In genomic region chr1:171113377-171113776, GRCh38 we compare ENCODE assay signal across 19 cellular contexts. TPM values are rescaled to one million over a fixed set of nuclear protein-coding genes. Genes with fewer than 3 reads are reported as not detected.
DNase-seq lines count a peak whose midpoint lies in the region; ATAC-seq, FAIRE-seq and TF ChIP-seq lines count a peak whose summit lies in the region.
"Had no signal": no experiment of that assay in that cellular context is flagged by ENCODE, and none has a peak within 500 bp of the region (broad histone marks: within the 10 kb centered on the region; RNA-seq: fewer than 3 reads in every experiment).

No MANE protein-coding gene starts in this region.

- FAIRE-seq in small intestine (lab: Jason Lieb, UNC) = no peak
- FAIRE-seq: A549, D721Med, GM19239, H1, HepG2, HTR-8/SVneo had no signal

- ATAC-seq in body of pancreas = no peak
- ATAC-seq: A549; CD8-positive, alpha-beta T cell; HepG2 had no signal

- no peak overlapping the region for H3K4me3 ChIP-seq in ascending aorta
- no peak overlapping the region for H3K4me3 ChIP-seq in coronary artery
- H3K4me3 ChIP-seq in skeletal muscle satellite cell (ENCODE audit: low read length) = no peak overlapping the region
- H3K4me3 ChIP-seq in body of pancreas = no peak overlapping the region
- no peak overlapping the region for H3K4me3 ChIP-seq in small intestine (ENCODE audit: low read depth in 1 of 2, low read length in 2 of 2)
- H3K4me3 ChIP-seq: A549, HAP-1 had no signal

- no peak for TF ChIP-seq POLR2A in body of pancreas (IDR thresholded peaks at IDR 0.05)

- no peak overlapping the region for H3K9ac ChIP-seq in skeletal muscle satellite cell (ENCODE audit: low read depth, low read length)

- H3K4me1 ChIP-seq in ascending aorta = peaks cover 4 to 48% of the 10 kb centered on the region in 2 donors
- H3K4me1 ChIP-seq in skeletal muscle satellite cell (ENCODE audit: control insufficient read depth, insufficient read depth, low read length) = peaks cover 19% of the 10 kb centered on the region
- H3K4me1 ChIP-seq in body of pancreas = no peaks in the 10 kb centered on the region
- H3K4me1 ChIP-seq in small intestine (ENCODE audit: control insufficient read depth in 2 of 2, insufficient read depth in 1 of 2, low read depth in 1 of 2, low read length in 1 of 2) = no peaks in the 10 kb centered on the region
- H3K4me1 ChIP-seq: A549, HAP-1 had no signal

- TF ChIP-seq CTCF in ascending aorta (IDR thresholded peaks at IDR 0.05) (no peak), coronary artery (IDR thresholded peaks at IDR 0.05) (no peak), body of pancreas (IDR thresholded peaks at IDR 0.05) (no peak)

- H3K4me2 ChIP-seq in skeletal muscle satellite cell (ENCODE audit: low read length) = peak overlapping the region; percentile 45
- H3K4me2 ChIP-seq: A549 had no signal

- no peaks in the 10 kb centered on the region for H3K36me3 ChIP-seq in ascending aorta
- no peaks in the 10 kb centered on the region for H3K36me3 ChIP-seq in skeletal muscle satellite cell (ENCODE audit: insufficient read depth, low read length)
- H3K36me3 ChIP-seq in body of pancreas (replicated peaks in 1 of 2; ENCODE audit: insufficient read depth in 1 of 2, low read depth in 2 of 2) = no peaks in the 10 kb centered on the region
- no peaks in the 10 kb centered on the region for H3K36me3 ChIP-seq in small intestine (ENCODE audit: control insufficient read depth in 2 of 2, insufficient read depth in 2 of 2, low read length in 2 of 2)
- H3K36me3 ChIP-seq: HAP-1 had no signal

- DNase-seq in ascending aorta (ENCODE audit: low spot score in 2 of 2) (no peak), coronary artery (ENCODE audit: low spot score) (no peak), NCI-H187 treated with DMSO at 0.1 percent for 48 hours (lab: John Stamatoyannopoulos, UW) (no peak), body of pancreas (no peak), small intestine (no peak)
- DNase-seq: CD8-positive, alpha-beta T cell; COR-L47; DMS153; DMS79 treated with DMSO at 0.1 percent for 48 hours; GDM1 had no signal

- H3K27ac ChIP-seq in ascending aorta = peak overlapping the region; percentile 68 to 79
- H3K27ac ChIP-seq in coronary artery = peak overlapping the region; percentile 73 to 83
- H3K27ac ChIP-seq in body of pancreas = no peak overlapping the region
- H3K27ac ChIP-seq in small intestine (ENCODE audit: low read depth in 1 of 2, low read length in 1 of 2) = no peak overlapping the region
- H3K27ac ChIP-seq: A549 had no signal

- intact Hi-C loops in ascending aorta (cut with DNase I) (loop anchor here (2.0 kb wide), 1 partner anchor 29 kb away; no protein-coding TSS in a partner anchor), body of pancreas (cut with DNase I) (no loop called here)

- H3K9me3 ChIP-seq in ascending aorta (no peaks in the 10 kb centered on the region), skeletal muscle satellite cell (replicated peaks; ENCODE audit: low read length) (no peaks in the 10 kb centered on the region), body of pancreas (no peaks in the 10 kb centered on the region), small intestine (ENCODE audit: control insufficient read depth, low read depth) (no peaks in the 10 kb centered on the region)
- H3K9me3 ChIP-seq: A549, HAP-1 had no signal

- WGBS in body of pancreas, 2 donors = 53 to 56% methylated on average over 3 of the region's 3 CpGs
- WGBS in small intestine, 3 donors = 69 to 78% (median 70%) methylated on average over 3 of the region's 3 CpGs

- H3K27me3 ChIP-seq in ascending aorta = no peaks in the 10 kb centered on the region
- H3K27me3 ChIP-seq in skeletal muscle satellite cell (ENCODE audit: control insufficient read depth, insufficient read depth, low read length) = no peaks in the 10 kb centered on the region
- H3K27me3 ChIP-seq in body of pancreas = no peaks in the 10 kb centered on the region
- H3K27me3 ChIP-seq in small intestine (ENCODE audit: control insufficient read depth in 2 of 2, insufficient read depth in 2 of 2, low read length in 2 of 2) = no peaks in the 10 kb centered on the region

RNA-seq across cellular contexts. Expression of gene FMO3, which starts 22.7 kb away (rescaled TPM):
- 6.0 TPM for total RNA-seq in ascending aorta
- total RNA-seq in skeletal muscle satellite cell (2012; rRNA removed) = under 0.01 TPM in 1 of 2 replicates, not detected in the other
- 1 to 10 TPM; 2.6 to 8.8 TPM for total RNA-seq in body of pancreas
- 1 to 10 TPM in 1 of 3 donors, under 1 TPM in 1, not detected in 1; 0.79 to 2.4 TPM for polyA plus RNA-seq in small intestine
- total RNA-seq: CD8-positive, alpha-beta T cell; H1; HepG2 had no signal
- polyA plus RNA-seq: A549, CD14-positive monocyte, H1, HepG2 had no signal

Comparison
In these comparisons a context has a peak if more than half of its experiments do, and no peak if none do; other contexts are left out.
1. H3K27ac ChIP-seq: peak in ascending aorta (2 of 2) and coronary artery (2 of 2); none in body of pancreas (0 of 4) and small intestine (0 of 2).